Comparison of ENCODE assay signal across 8 cellular contexts in genomic region chr10:3807221-3807927, GRCh38. TPM values are rescaled to one million over a fixed set of nuclear protein-coding genes. Genes with fewer than 3 reads are reported as not detected.
DNase-seq lines count a peak whose midpoint lies in the region; ATAC-seq, FAIRE-seq and TF ChIP-seq lines count a peak whose summit lies in the region.

No MANE protein-coding gene starts in this region.

- no peak for DNase-seq in GM12891 (ENCODE audit: insufficient read length, low spot score)
- DNase-seq in effector memory CD4-positive, alpha-beta T cell = no peak
- DNase-seq in psoas muscle = peak in 1 of 2 donors; percentile 45
- no peak for DNase-seq in NCI-H1436 (lab: John Stamatoyannopoulos, UW)
- DNase-seq in NCI-H128 (lab: John Stamatoyannopoulos, UW; ENCODE audit: unreplicated experiment) = no peak
- DNase-seq in cortex of kidney (lab: John Stamatoyannopoulos, UW) = no peak

- H3K4me2 ChIP-seq in OCI-LY1 (ENCODE audit: low read length) = no peak overlapping the region

- no peak for ATAC-seq in psoas muscle
- no peak for ATAC-seq in HG02885 (IDR thresholded peaks at IDR 0.05; ENCODE audit: poor library complexity, unreplicated experiment)

- peaks cover 94% of the 10 kb centered on the region for H3K4me1 ChIP-seq in OCI-LY1 (ENCODE audit: insufficient read depth, low read length, severe bottlenecking)
- peaks cover 82% of the 10 kb centered on the region for H3K4me1 ChIP-seq in effector memory CD4-positive, alpha-beta T cell (ENCODE audit: control insufficient read depth, insufficient read depth, low read length, poor library complexity, severe bottlenecking)
- H3K4me1 ChIP-seq in psoas muscle = peaks cover 78% of the 10 kb centered on the region

- H3K9ac ChIP-seq in OCI-LY1 (ENCODE audit: low read length) = no peak overlapping the region

- WGBS in psoas muscle, 3 donors = 54 to 68% (median 55%) methylated on average over 15 of the region's 15 CpGs

- TF ChIP-seq POLR2A in GM12891 (IDR thresholded peaks at IDR 0.05; ENCODE audit: low read depth, low read length) = no peak

- H3K9me2 ChIP-seq in OCI-LY1 (ENCODE audit: low read depth, low read length) = no peaks in the 10 kb centered on the region

- TF ChIP-seq CTCF in OCI-LY1 (IDR thresholded peaks at IDR 0.05; ENCODE audit: low read length) (no peak), psoas muscle (IDR thresholded peaks at IDR 0.05) (no peak)

- H3K27me3 ChIP-seq in OCI-LY1 (ENCODE audit: insufficient read depth, low read length) (no peaks in the 10 kb centered on the region), psoas muscle (ENCODE audit: insufficient read depth in 3 of 3, low read length in 2 of 3) (no peaks in the 10 kb centered on the region)
- H3K27me3 ChIP-seq in effector memory CD4-positive, alpha-beta T cell (replicated peaks; ENCODE audit: control insufficient read depth, insufficient read depth, low read length, poor library complexity, severe bottlenecking) = no peaks in the 10 kb centered on the region

- no peaks in the 10 kb centered on the region for H3K9me3 ChIP-seq in OCI-LY1 (ENCODE audit: low read length)
- H3K9me3 ChIP-seq in effector memory CD4-positive, alpha-beta T cell (ENCODE audit: control insufficient read depth, low read length) = no peaks in the 10 kb centered on the region
- H3K9me3 ChIP-seq in psoas muscle = no peaks in the 10 kb centered on the region

- intact Hi-C loops in psoas muscle (cut with DNase I) = loop anchor here (1.0 to 5.0 kb wide), 2 partner anchors 22 to 435 kb away; partner anchors contain the start of gene KLF6 (in 1 of the 2)

- no peak for FAIRE-seq in GM12891 (lab: Jason Lieb, UNC)

- H3K4me3 ChIP-seq in OCI-LY1 (ENCODE audit: low read depth, low read length, poor library complexity, severe bottlenecking) (no peak overlapping the region), psoas muscle (peak overlapping the region; percentile 55)
- peak overlapping the region; percentile 11 for H3K4me3 ChIP-seq in effector memory CD4-positive, alpha-beta T cell (ENCODE audit: insufficient read depth, low read depth, low read length, poor library complexity, severe bottlenecking)

- no peak overlapping the region for H2AFZ ChIP-seq in OCI-LY1 (ENCODE audit: low read length)

- no peaks in the 10 kb centered on the region; the same call in 1 of the 2 replicates for H3K36me3 ChIP-seq in OCI-LY1 (ENCODE audit: insufficient read depth, low read length)
- H3K36me3 ChIP-seq in effector memory CD4-positive, alpha-beta T cell (ENCODE audit: control insufficient read depth, insufficient read depth, low read length) = no peaks in the 10 kb centered on the region
- no peaks in the 10 kb centered on the region for H3K36me3 ChIP-seq in psoas muscle (ENCODE audit: insufficient read depth in 1 of 2, low read depth in 1 of 2)

- no peaks in the 10 kb centered on the region for H4K20me1 ChIP-seq in OCI-LY1 (ENCODE audit: insufficient read depth, low read length)

- H3K79me2 ChIP-seq in OCI-LY1 (ENCODE audit: insufficient read depth, low read length) = no peaks in the 10 kb centered on the region

- H3K27ac ChIP-seq in OCI-LY1 (ENCODE audit: low read depth, low read length, poor library complexity, severe bottlenecking) = peak overlapping the region; percentile 93
- peak overlapping the region; percentile 99 for H3K27ac ChIP-seq in effector memory CD4-positive, alpha-beta T cell (ENCODE audit: insufficient read depth, low read length, poor library complexity, severe bottlenecking)
- H3K27ac ChIP-seq in psoas muscle = peak overlapping the region; percentile 95

- H3F3A ChIP-seq in OCI-LY1 (ENCODE audit: insufficient read depth, low read length) = no peaks in the 10 kb centered on the region

TF ChIP-seq in GM12891, 5 proteins besides CTCF, POLR2A, EP300 and RAD21:
- TF ChIP-seq PAX5 (IDR thresholded peaks at IDR 0.05; ENCODE audit: insufficient read depth, low read length, severe bottlenecking) (no peak), SPI1 (IDR thresholded peaks at IDR 0.05; ENCODE audit: low read depth, low read length) (peak; percentile 79), TAF1 (IDR thresholded peaks at IDR 0.05; ENCODE audit: low read depth, low read length) (no peak)

RNA-seq across cellular contexts. Expression of gene KLF6, which starts 22.4 kb away (rescaled TPM):
- 67.9 TPM for polyA plus RNA-seq in GM12891 (2012; ENCODE audit: low read depth, missing spikeins)
- total RNA-seq in psoas muscle = 100 to 1,000 TPM in 3 of 4 donors, 10 to 100 TPM in 1; 30.4 to 296 (median 173) TPM
- polyA plus RNA-seq in psoas muscle = 100 to 1,000 TPM in 2 of 3 donors, 10 to 100 TPM in 1; 94.1 to 138 (median 109) TPM
